Comparison of ENCODE assay signal across 19 cellular contexts in the genomic region with DNA sequence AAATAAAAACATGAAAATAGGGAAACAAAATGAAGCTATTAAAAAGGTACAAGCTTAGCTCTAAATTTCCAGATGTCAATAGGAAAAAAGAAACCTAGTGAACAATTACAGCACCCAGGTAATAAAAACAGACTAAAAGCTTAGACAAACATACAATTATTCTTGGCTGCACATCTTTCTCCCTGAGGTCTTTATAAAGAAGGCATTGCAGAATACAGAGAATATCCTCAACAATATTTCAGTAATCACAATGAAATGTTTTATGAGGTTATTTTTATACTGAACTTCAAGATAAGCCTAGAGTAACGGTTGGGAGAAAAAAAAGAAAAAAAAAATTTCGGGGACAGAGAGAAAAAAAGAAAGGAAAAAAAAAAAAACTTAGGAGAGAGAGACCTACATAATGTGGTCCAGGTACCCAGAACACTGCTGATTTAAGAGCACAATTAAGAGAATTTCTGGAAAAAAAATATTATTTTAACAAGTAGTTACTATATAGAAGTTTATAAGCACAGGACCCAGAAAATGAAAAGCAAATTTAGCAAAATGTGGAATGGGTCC. TPM values are rescaled to one million over a fixed set of nuclear protein-coding genes. Genes with fewer than 3 reads are reported as not detected.
DNase-seq lines count a peak whose midpoint lies in the region; TF ChIP-seq lines count a peak whose summit lies in the region.
"Had no signal": no experiment of that assay in that cellular context is flagged by ENCODE, and none has a peak within 500 bp of the region (broad histone marks: within the 10 kb centered on the region; RNA-seq: fewer than 3 reads in every experiment).

No MANE protein-coding gene starts in this region.

- no peaks in the 10 kb centered on the region for H3K27me3 ChIP-seq in testis
- H3K27me3 ChIP-seq: esophagus muscularis mucosa, uterus had no signal

- H3K36me3 Mint-ChIP-seq in activated naive CD4-positive, alpha-beta T cell treated with anti-CD3 and anti-CD28 coated beads, Interleukin-2, amount 50 U/mL, for 24 hours: peaks cover 16% of the 10 kb centered on the region
- H3K36me3 Mint-ChIP-seq in immature natural killer cell: peaks cover under 1 to 26% (median 7%) of the 10 kb centered on the region in 3 donors
- peaks cover 30% of the 10 kb centered on the region for H3K36me3 Mint-ChIP-seq in endothelial cell (ENCODE audit: low read depth, unreplicated experiment)

- peak overlapping the region; percentile 57 for H3K4me3 Mint-ChIP-seq in activated naive CD4-positive, alpha-beta T cell treated with anti-CD3 and anti-CD28 coated beads, Interleukin-2, amount 50 U/mL, for 24 hours
- H3K4me3 Mint-ChIP-seq in immature natural killer cell: peak overlapping the region in 3 of 5 donors; percentile 0 to 69 (median 31)
- no peak overlapping the region for H3K4me3 Mint-ChIP-seq in endothelial cell (ENCODE audit: unreplicated experiment)
- H3K4me3 Mint-ChIP-seq: activated CD4-positive, alpha-beta T cell treated with anti-CD3 and anti-CD28 coated beads, Interleukin-2, amount 10 ng/mL, durations not matched to agents 24 days and 14 days had no signal

- peaks cover 88% of the 10 kb centered on the region for H3K4me1 Mint-ChIP-seq in activated naive CD4-positive, alpha-beta T cell treated with anti-CD3 and anti-CD28 coated beads, Interleukin-2, amount 50 U/mL, for 24 hours
- H3K4me1 Mint-ChIP-seq in immature natural killer cell: peaks cover 82 to 88% of the 10 kb centered on the region in 2 donors
- peaks cover 40% of the 10 kb centered on the region for H3K4me1 Mint-ChIP-seq in endothelial cell (ENCODE audit: unreplicated experiment)

- TF ChIP-seq POLR2A in testis (IDR thresholded peaks at IDR 0.05): no peak

- H3K9me3 Mint-ChIP-seq in activated naive CD4-positive, alpha-beta T cell treated with anti-CD3 and anti-CD28 coated beads, Interleukin-2, amount 50 U/mL, for 24 hours: no peaks in the 10 kb centered on the region
- H3K9me3 Mint-ChIP-seq in immature natural killer cell (no peaks in the 10 kb centered on the region), endothelial cell (ENCODE audit: unreplicated experiment) (no peaks in the 10 kb centered on the region)
- H3K9me3 Mint-ChIP-seq: activated CD4-positive, alpha-beta T cell treated with anti-CD3 and anti-CD28 coated beads, Interleukin-2, amount 10 ng/mL, durations not matched to agents 24 days and 14 days had no signal

- H3K9me3 ChIP-seq in testis: no peaks in the 10 kb centered on the region
- H3K9me3 ChIP-seq: esophagus muscularis mucosa, uterus had no signal

- intact Hi-C loops in testis (cut with DNase I; ENCODE audit: low total_unique reads): no loop called here

- H3K27ac ChIP-seq in testis: peak overlapping the region; percentile 16 to 45
- H3K27ac ChIP-seq: uterus had no signal

- no peak for DNase-seq in activated naive CD4-positive, alpha-beta T cell treated with anti-CD3 and anti-CD28 coated beads, Interleukin-2, amount 50 U/mL, for 16 hours
- DNase-seq in NCI-H1417 treated with DMSO at 0.1 percent for 48 hours (lab: John Stamatoyannopoulos, UW) (peak; percentile 23), immature natural killer cell (no peak), testis (no peak), GOT3 (lab: John Stamatoyannopoulos, UW) (no peak), endothelial cell (ENCODE audit: low spot score) (no peak)
- DNase-seq in central memory CD4-positive, alpha-beta T cell: no peak
- DNase-seq: activated CD4-positive, alpha-beta T cell treated with anti-CD3 and anti-CD28 coated beads, Interleukin-2, amount 10 ng/mL, durations not matched to agents 24 days and 14 days; aorta; KG1; kidney glomerular epithelial cell; NCI-H1092 treated with DMSO at 0.1 percent for 48 hours; NCI-H345; SIG-M5; stimulated activated naive CD4-positive, alpha-beta T cell; T1000; uterus had no signal

- TF ChIP-seq CTCF in testis (IDR thresholded peaks at IDR 0.05): no peak
- no peak for TF ChIP-seq CTCF in endothelial cell (IDR thresholded peaks at IDR 0.05; ENCODE audit: unreplicated experiment)

- H3K27me3 Mint-ChIP-seq in activated naive CD4-positive, alpha-beta T cell treated with anti-CD3 and anti-CD28 coated beads, Interleukin-2, amount 50 U/mL, for 24 hours: no peaks in the 10 kb centered on the region
- H3K27me3 Mint-ChIP-seq in immature natural killer cell (ENCODE audit: low read depth in 3 of 3): peaks cover 0 to 2% (median 0%) of the 10 kb centered on the region in 3 donors
- peaks cover 8% of the 10 kb centered on the region for H3K27me3 Mint-ChIP-seq in endothelial cell (ENCODE audit: unreplicated experiment)
- H3K27me3 Mint-ChIP-seq: activated CD4-positive, alpha-beta T cell treated with anti-CD3 and anti-CD28 coated beads, Interleukin-2, amount 10 ng/mL, durations not matched to agents 24 days and 14 days had no signal

- H3K4me1 ChIP-seq in testis: peaks cover 21% of the 10 kb centered on the region

- 32 to 33% methylated on average over 2 of the region's 2 CpGs for WGBS in testis, 2 donors

- peak overlapping the region; percentile 90 for H3K27ac Mint-ChIP-seq in activated naive CD4-positive, alpha-beta T cell treated with anti-CD3 and anti-CD28 coated beads, Interleukin-2, amount 50 U/mL, for 24 hours
- H3K27ac Mint-ChIP-seq in immature natural killer cell (peak overlapping the region in 5 of 6 donors; percentile 19 to 58 (median 42)), endothelial cell (ENCODE audit: unreplicated experiment) (no peak overlapping the region)
- H3K27ac Mint-ChIP-seq: activated CD4-positive, alpha-beta T cell treated with anti-CD3 and anti-CD28 coated beads, Interleukin-2, amount 10 ng/mL, durations not matched to agents 24 days and 14 days had no signal

- H3K36me3 ChIP-seq in testis (ENCODE audit: low read depth, missing control alignments): no peaks in the 10 kb centered on the region
- H3K36me3 ChIP-seq: uterus had no signal

- no peak overlapping the region for H3K4me3 ChIP-seq in testis
- H3K4me3 ChIP-seq: esophagus muscularis mucosa, uterus had no signal

RNA-seq across cellular contexts. Expression of a gene that starts 26.5 kb away (rescaled TPM):
- polyA plus RNA-seq in immature natural killer cell: 10 to 100 TPM in 1 of 3 donors, 1 to 10 TPM in 2; 3.3 to 21.9 (median 8.6) TPM
- 100 to 1,000 TPM; 152 to 158 TPM for total RNA-seq in testis
- polyA plus RNA-seq in testis (ENCODE audit: insufficient read depth, low read depth, low replicate concordance): 70.3 TPM
- total RNA-seq in endothelial cell (ENCODE audit: unreplicated experiment): 154 TPM
